1 cellular context compared by ENCODE assay signal in the genomic region with DNA sequence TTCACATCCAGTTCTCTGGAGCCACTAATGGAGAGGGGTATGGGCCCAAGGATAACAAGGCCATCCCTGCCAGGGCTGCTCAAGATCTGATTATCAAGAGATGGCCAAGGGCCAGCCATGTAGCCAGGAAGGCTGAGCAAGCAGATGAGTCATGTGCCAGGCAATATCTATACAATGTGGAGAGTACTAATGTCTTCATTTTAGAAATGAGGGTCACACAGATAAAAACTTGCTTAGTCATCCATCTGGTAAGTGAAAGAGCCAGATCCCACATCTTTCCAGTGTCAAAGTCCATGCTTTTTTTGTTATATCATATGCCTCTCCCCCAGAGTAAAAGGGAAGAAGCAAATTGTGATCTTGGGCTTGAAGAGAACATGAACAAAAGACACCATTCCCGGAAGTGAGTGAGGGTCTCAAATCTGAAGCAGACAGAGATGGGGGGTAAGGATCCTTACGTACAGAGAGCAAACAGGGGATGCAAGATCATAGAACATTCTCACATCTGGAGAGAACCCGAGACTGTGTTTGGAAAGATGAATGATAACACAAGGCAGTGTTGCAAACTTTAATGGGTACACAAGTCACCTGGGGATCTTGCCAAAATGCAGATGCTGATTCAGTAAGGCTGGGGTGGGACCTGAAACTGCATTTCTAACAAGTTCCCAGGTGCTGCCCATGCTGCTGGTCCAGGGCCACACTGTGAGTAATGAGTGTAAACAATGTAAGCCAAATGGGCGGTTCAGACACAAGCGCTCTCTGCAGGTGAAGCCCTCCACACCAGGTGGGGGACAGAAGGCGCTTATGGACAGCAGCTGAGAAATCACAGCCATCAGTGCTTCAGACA.
TF ChIP-seq lines count a peak whose summit lies in the region.

No MANE protein-coding gene starts in this region.

TF ChIP-seq in HepG2, 621 proteins besides CTCF, POLR2A, EP300 and RAD21 (continued from another document and continues in another):
- TF ChIP-seq LRRFIP1 (CRISPR knock-in tag; conservative IDR thresholded peaks at IDR 0.05): no peak
- no peak for TF ChIP-seq NFKB2 (CRISPR knock-in tag; IDR thresholded peaks at IDR 0.05; ENCODE audit: borderline replicate concordance)
- no peak for TF ChIP-seq ZNF335 (CRISPR knock-in tag; IDR thresholded peaks at IDR 0.05)
- TF ChIP-seq, protein P1, sequence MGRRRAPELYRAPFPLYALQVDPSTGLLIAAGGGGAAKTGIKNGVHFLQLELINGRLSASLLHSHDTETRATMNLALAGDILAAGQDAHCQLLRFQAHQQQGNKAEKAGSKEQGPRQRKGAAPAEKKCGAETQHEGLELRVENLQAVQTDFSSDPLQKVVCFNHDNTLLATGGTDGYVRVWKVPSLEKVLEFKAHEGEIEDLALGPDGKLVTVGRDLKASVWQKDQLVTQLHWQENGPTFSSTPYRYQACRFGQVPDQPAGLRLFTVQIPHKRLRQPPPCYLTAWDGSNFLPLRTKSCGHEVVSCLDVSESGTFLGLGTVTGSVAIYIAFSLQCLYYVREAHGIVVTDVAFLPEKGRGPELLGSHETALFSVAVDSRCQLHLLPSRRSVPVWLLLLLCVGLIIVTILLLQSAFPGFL (CRISPR knock-in tag; IDR thresholded peaks at IDR 0.05): no peak
- no peak for TF ChIP-seq CHD4 (IDR thresholded peaks at IDR 0.05; ENCODE audit: borderline replicate concordance, low read length)
- no peak for TF ChIP-seq RARA (CRISPR knock-in tag; IDR thresholded peaks at IDR 0.05)
- peak; percentile 28; the same call in 1 of the 2 replicates for TF ChIP-seq SAP130 (CRISPR knock-in tag; IDR thresholded peaks at IDR 0.05; ENCODE audit: low read depth)
- no peak for TF ChIP-seq SUZ12 (IDR thresholded peaks at IDR 0.05; ENCODE audit: low read depth, low read length)
- no peak for TF ChIP-seq PBX3 (CRISPR knock-in tag; IDR thresholded peaks at IDR 0.05; ENCODE audit: borderline replicate concordance)
- no peak for TF ChIP-seq FOXA1 (IDR thresholded peaks at IDR 0.05)
- TF ChIP-seq FOXA1 (CRISPR knock-in tag; IDR thresholded peaks at IDR 0.05): peak; percentile 65
- TF ChIP-seq SMC3 (IDR thresholded peaks at IDR 0.05; ENCODE audit: low read length): no peak
- TF ChIP-seq TFAP4 (IDR thresholded peaks at IDR 0.05; ENCODE audit: borderline replicate concordance, low read depth): no peak; the same call in 1 of the 2 replicates
- no peak for TF ChIP-seq PHF5A (CRISPR knock-in tag; IDR thresholded peaks at IDR 0.05; ENCODE audit: low read depth, unreplicated experiment)
- TF ChIP-seq KLF12 (CRISPR knock-in tag; IDR thresholded peaks at IDR 0.05; ENCODE audit: borderline replicate concordance): no peak
- TF ChIP-seq ZNF670 (CRISPR knock-in tag; IDR thresholded peaks at IDR 0.05; ENCODE audit: borderline replicate concordance): no peak
- TF ChIP-seq, protein P2, sequence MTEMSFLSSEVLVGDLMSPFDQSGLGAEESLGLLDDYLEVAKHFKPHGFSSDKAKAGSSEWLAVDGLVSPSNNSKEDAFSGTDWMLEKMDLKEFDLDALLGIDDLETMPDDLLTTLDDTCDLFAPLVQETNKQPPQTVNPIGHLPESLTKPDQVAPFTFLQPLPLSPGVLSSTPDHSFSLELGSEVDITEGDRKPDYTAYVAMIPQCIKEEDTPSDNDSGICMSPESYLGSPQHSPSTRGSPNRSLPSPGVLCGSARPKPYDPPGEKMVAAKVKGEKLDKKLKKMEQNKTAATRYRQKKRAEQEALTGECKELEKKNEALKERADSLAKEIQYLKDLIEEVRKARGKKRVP (CRISPR knock-in tag; IDR thresholded peaks at IDR 0.05): no peak
- no peak for TF ChIP-seq HINFP (CRISPR knock-in tag; IDR thresholded peaks at IDR 0.05; ENCODE audit: low read depth)
- no peak for TF ChIP-seq ZNF143 (CRISPR knock-in tag; IDR thresholded peaks at IDR 0.05)
- TF ChIP-seq SPEN (CRISPR knock-in tag; IDR thresholded peaks at IDR 0.05; ENCODE audit: low read depth): 0 out of 2 replicates have a peak, but pooled peaks have one; percentile 18
- TF ChIP-seq MAZ (IDR thresholded peaks at IDR 0.05; ENCODE audit: borderline replicate concordance, low read depth, low read length): no peak
- peak; percentile 35; the same call in 1 of the 2 replicates for TF ChIP-seq MAZ (CRISPR knock-in tag; IDR thresholded peaks at IDR 0.05; ENCODE audit: low read depth)
- TF ChIP-seq, protein P3, sequence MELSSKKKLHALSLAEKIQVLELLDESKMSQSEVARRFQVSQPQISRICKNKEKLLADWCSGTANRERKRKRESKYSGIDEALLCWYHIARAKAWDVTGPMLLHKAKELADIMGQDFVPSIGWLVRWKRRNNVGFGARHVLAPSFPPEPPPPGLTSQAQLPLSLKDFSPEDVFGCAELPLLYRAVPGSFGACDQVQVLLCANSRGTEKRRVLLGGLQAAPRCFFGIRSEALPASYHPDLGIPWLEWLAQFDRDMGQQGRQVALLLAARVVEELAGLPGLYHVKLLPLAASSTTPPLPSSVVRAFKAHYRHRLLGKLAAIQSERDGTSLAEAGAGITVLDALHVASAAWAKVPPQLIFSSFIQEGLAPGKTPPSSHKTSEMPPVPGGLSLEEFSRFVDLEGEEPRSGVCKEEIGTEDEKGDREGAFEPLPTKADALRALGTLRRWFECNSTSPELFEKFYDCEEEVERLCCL (CRISPR knock-in tag; IDR thresholded peaks at IDR 0.05; ENCODE audit: borderline replicate concordance): no peak
- TF ChIP-seq ZNF24 (IDR thresholded peaks at IDR 0.05): no peak
- TF ChIP-seq ZNF17 (CRISPR knock-in tag; IDR thresholded peaks at IDR 0.05): no peak
- no peak for TF ChIP-seq ZBTB1 (CRISPR knock-in tag; IDR thresholded peaks at IDR 0.05; ENCODE audit: borderline replicate concordance)
- TF ChIP-seq ZBTB3 (CRISPR knock-in tag; IDR thresholded peaks at IDR 0.05; ENCODE audit: borderline replicate concordance, low read depth): no peak
- no peak for TF ChIP-seq ZNF841 (CRISPR knock-in tag; IDR thresholded peaks at IDR 0.05; ENCODE audit: borderline replicate concordance)
- no peak for TF ChIP-seq XBP1 (CRISPR knock-in tag; IDR thresholded peaks at IDR 0.05)
- TF ChIP-seq NRL (CRISPR knock-in tag; IDR thresholded peaks at IDR 0.05; ENCODE audit: borderline replicate concordance): no peak
- no peak for TF ChIP-seq ZXDC (CRISPR knock-in tag; IDR thresholded peaks at IDR 0.05)
- TF ChIP-seq GLI4 (CRISPR knock-in tag; IDR thresholded peaks at IDR 0.05; ENCODE audit: borderline replicate concordance): no peak
- no peak for TF ChIP-seq MLLT10 (CRISPR knock-in tag; IDR thresholded peaks at IDR 0.05)
- TF ChIP-seq, protein P4, sequence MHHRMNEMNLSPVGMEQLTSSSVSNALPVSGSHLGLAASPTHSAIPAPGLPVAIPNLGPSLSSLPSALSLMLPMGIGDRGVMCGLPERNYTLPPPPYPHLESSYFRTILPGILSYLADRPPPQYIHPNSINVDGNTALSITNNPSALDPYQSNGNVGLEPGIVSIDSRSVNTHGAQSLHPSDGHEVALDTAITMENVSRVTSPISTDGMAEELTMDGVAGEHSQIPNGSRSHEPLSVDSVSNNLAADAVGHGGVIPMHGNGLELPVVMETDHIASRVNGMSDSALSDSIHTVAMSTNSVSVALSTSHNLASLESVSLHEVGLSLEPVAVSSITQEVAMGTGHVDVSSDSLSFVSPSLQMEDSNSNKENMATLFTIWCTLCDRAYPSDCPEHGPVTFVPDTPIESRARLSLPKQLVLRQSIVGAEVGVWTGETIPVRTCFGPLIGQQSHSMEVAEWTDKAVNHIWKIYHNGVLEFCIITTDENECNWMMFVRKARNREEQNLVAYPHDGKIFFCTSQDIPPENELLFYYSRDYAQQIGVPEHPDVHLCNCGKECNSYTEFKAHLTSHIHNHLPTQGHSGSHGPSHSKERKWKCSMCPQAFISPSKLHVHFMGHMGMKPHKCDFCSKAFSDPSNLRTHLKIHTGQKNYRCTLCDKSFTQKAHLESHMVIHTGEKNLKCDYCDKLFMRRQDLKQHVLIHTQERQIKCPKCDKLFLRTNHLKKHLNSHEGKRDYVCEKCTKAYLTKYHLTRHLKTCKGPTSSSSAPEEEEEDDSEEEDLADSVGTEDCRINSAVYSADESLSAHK (CRISPR knock-in tag; IDR thresholded peaks at IDR 0.05; ENCODE audit: borderline replicate concordance): no peak
- TF ChIP-seq SRY (CRISPR knock-in tag; IDR thresholded peaks at IDR 0.05): no peak
- TF ChIP-seq ZNF12 (CRISPR knock-in tag; IDR thresholded peaks at IDR 0.05): peak; percentile 69; the same call in 1 of the 2 replicates
- TF ChIP-seq ZSCAN25 (CRISPR knock-in tag; IDR thresholded peaks at IDR 0.05): no peak
- TF ChIP-seq IKZF1 (IDR thresholded peaks at IDR 0.05): no peak
- TF ChIP-seq POLR2AphosphoS2 (IDR thresholded peaks at IDR 0.05; ENCODE audit: low read depth, low read length): no peak
- TF ChIP-seq CENPX (CRISPR knock-in tag; IDR thresholded peaks at IDR 0.05): no peak
- TF ChIP-seq TBP (CRISPR knock-in tag; IDR thresholded peaks at IDR 0.05): no peak
- TF ChIP-seq, protein P5, sequence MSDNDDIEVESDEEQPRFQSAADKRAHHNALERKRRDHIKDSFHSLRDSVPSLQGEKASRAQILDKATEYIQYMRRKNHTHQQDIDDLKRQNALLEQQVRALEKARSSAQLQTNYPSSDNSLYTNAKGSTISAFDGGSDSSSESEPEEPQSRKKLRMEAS (IDR thresholded peaks at IDR 0.05): 0 out of 2 replicates have a peak, but pooled peaks have one; percentile 27
- no peak for TF ChIP-seq PHF20 (CRISPR knock-in tag; IDR thresholded peaks at IDR 0.05)
- no peak for TF ChIP-seq ZNF33B (CRISPR knock-in tag; IDR thresholded peaks at IDR 0.05)
- no peak for TF ChIP-seq BRCA1 (CRISPR knock-in tag; IDR thresholded peaks at IDR 0.05)
- TF ChIP-seq, protein P6, sequence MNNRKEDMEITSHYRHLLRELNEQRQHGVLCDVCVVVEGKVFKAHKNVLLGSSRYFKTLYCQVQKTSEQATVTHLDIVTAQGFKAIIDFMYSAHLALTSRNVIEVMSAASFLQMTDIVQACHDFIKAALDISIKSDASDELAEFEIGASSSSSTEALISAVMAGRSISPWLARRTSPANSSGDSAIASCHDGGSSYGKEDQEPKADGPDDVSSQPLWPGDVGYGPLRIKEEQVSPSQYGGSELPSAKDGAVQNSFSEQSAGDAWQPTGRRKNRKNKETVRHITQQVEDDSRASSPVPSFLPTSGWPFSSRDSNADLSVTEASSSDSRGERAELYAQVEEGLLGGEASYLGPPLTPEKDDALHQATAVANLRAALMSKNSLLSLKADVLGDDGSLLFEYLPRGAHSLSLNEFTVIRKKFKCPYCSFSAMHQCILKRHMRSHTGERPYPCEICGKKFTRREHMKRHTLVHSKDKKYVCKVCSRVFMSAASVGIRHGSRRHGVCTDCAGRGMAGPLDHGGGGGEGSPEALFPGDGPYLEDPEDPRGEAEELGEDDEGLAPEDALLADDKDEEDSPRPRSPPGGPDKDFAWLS (CRISPR knock-in tag; IDR thresholded peaks at IDR 0.05; ENCODE audit: borderline replicate concordance): no peak
